In genomic region chr20:58209652-58210397, GRCh38 we compare ENCODE assay signal across 1 cellular context.
TF ChIP-seq lines count a peak whose summit lies in the region.

No MANE protein-coding gene starts in this region.

TF ChIP-seq in K562, 482 proteins besides CTCF, POLR2A, EP300 and RAD21 (continued from another document and continues in another):
- TF ChIP-seq ZMIZ1 (IDR thresholded peaks at IDR 0.05; ENCODE audit: low read depth in 2 of 2, low read length in 2 of 2) (no peak), MCM5 (IDR thresholded peaks at IDR 0.05; ENCODE audit: low read depth) (no peak), JUND (IDR thresholded peaks at IDR 0.05; ENCODE audit: borderline replicate concordance, low read depth, low read length) (peak; percentile 43; the same call in 1 of the 2 replicates), JUND (tag; IDR thresholded peaks at IDR 0.05; ENCODE audit: borderline replicate concordance, low read depth, low read length) (no peak), KLF6 (CRISPR knock-in tag; IDR thresholded peaks at IDR 0.05; ENCODE audit: borderline replicate concordance) (no peak), FOXJ2 (tag; IDR thresholded peaks at IDR 0.05) (no peak), MEIS2 (IDR thresholded peaks at IDR 0.05; ENCODE audit: partially characterized antibody) (no peak), SMAD2 (IDR thresholded peaks at IDR 0.05; ENCODE audit: low read depth, low read length) (no peak), DDX20 (tag; IDR thresholded peaks at IDR 0.05; ENCODE audit: low read depth) (no peak), NR0B1 (IDR thresholded peaks at IDR 0.05; ENCODE audit: partially characterized antibody) (no peak), CHD1 (IDR thresholded peaks at IDR 0.05; ENCODE audit: low read length) (no peak), DACH1 (IDR thresholded peaks at IDR 0.05; ENCODE audit: partially characterized antibody) (no peak), NFIC (IDR thresholded peaks at IDR 0.05) (no peak), E2F5 (CRISPR knock-in tag; IDR thresholded peaks at IDR 0.05) (no peak), TFE3 (CRISPR knock-in tag; IDR thresholded peaks at IDR 0.05) (no peak), KAT8 (IDR thresholded peaks at IDR 0.05; ENCODE audit: low read depth) (no peak), BCLAF1 (IDR thresholded peaks at IDR 0.05; ENCODE audit: borderline replicate concordance in 1 of 2, control insufficient read depth in 1 of 2, low read depth in 2 of 2, low read length in 1 of 2) (no peak), MCM2 (IDR thresholded peaks at IDR 0.05; ENCODE audit: low read depth) (no peak), RBM15 (IDR thresholded peaks at IDR 0.05; ENCODE audit: insufficient read depth, low read length) (no peak), MECOM (CRISPR knock-in tag; IDR thresholded peaks at IDR 0.05) (no peak), TOE1 (IDR thresholded peaks at IDR 0.05; ENCODE audit: borderline replicate concordance) (no peak), TOE1 (CRISPR knock-in tag; IDR thresholded peaks at IDR 0.05; ENCODE audit: borderline replicate concordance, low read depth) (no peak), SP2 (IDR thresholded peaks at IDR 0.05; ENCODE audit: extremely low read depth, low read depth, low read length, poor library complexity, severe bottlenecking) (no peak), MTA3 (IDR thresholded peaks at IDR 0.05; ENCODE audit: borderline replicate concordance) (0 out of 2 replicates have a peak, but pooled peaks have one; percentile 17), CBX2 (IDR thresholded peaks at IDR 0.05; ENCODE audit: insufficient read depth, low read length, poor library complexity, severe bottlenecking) (no peak), POLR2H (tag; IDR thresholded peaks at IDR 0.05; ENCODE audit: low read depth) (no peak), BRCA1 (IDR thresholded peaks at IDR 0.05) (no peak), BRCA1 (CRISPR knock-in tag; IDR thresholded peaks at IDR 0.05) (no peak), SRSF9 (IDR thresholded peaks at IDR 0.05; ENCODE audit: borderline replicate concordance, low read depth, low read length) (no peak), TEAD2 (tag; IDR thresholded peaks at IDR 0.05) (no peak), RBM39 (optimal IDR thresholded peaks at IDR 0.05; ENCODE audit: low read depth, low read length) (no peak), MCM3 (IDR thresholded peaks at IDR 0.05) (no peak), L3MBTL2 (IDR thresholded peaks at IDR 0.05) (peak; percentile 68), MAX (CRISPR knock-in tag; IDR thresholded peaks at IDR 0.05) (peak; percentile 20; the same call in 1 of the 2 replicates), GATAD2B (IDR thresholded peaks at IDR 0.05; ENCODE audit: borderline replicate concordance) (no peak), RREB1 (CRISPR knock-in tag; IDR thresholded peaks at IDR 0.05) (no peak), CCNT2 (IDR thresholded peaks at IDR 0.05; ENCODE audit: borderline replicate concordance, extremely low read depth, insufficient read length, low read depth, low read length) (peak; percentile 81), ZFP91 (CRISPR knock-in tag; IDR thresholded peaks at IDR 0.05) (no peak), ZNF785 (CRISPR knock-in tag; IDR thresholded peaks at IDR 0.05) (no peak), FOXA1 (IDR thresholded peaks at IDR 0.05; ENCODE audit: borderline replicate concordance) (no peak), ZNF431 (CRISPR knock-in tag; IDR thresholded peaks at IDR 0.05) (no peak), ADNP (tag; IDR thresholded peaks at IDR 0.05) (no peak), ZNF311 (CRISPR knock-in tag; IDR thresholded peaks at IDR 0.05) (no peak), ZNF212 (CRISPR knock-in tag; IDR thresholded peaks at IDR 0.05) (no peak), FOXK2 (conservative IDR thresholded peaks at IDR 0.05 in 1 of 2, IDR thresholded peaks at IDR 0.05 in 1 of 2; ENCODE audit: low read depth in 2 of 2) (no peak), CREBBP (IDR thresholded peaks at IDR 0.05; ENCODE audit: low read depth, low read length) (no peak), EHMT2 (IDR thresholded peaks at IDR 0.05) (no peak), ZBTB1 (CRISPR knock-in tag; IDR thresholded peaks at IDR 0.05; ENCODE audit: borderline replicate concordance, low read depth) (no peak), ZSCAN29 (IDR thresholded peaks at IDR 0.05) (no peak), RFX1 (IDR thresholded peaks at IDR 0.05) (no peak), STAT5A (IDR thresholded peaks at IDR 0.05; ENCODE audit: borderline replicate concordance, low read length) (no peak)
